Comparison of ENCODE assay signal across 13 cellular contexts in the genomic region with DNA sequence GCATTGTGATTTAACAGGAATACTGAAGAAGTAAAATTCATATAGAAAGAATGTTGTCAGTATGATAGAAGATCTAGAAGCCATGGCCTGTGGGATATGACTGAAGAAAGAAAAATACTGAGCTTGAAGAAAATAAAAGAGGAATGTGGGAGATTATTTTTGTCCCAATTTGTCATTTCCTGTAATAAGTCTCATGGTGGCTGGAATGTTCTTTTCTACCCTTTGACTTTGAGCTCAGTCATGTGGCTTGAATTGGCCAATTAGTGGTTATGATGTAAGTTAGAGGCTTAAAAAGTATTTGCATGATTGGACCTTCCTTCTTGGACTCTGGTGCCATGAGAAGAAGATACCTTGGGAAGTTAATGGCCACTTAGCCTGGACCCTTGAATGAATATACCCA. TPM values are rescaled to one million over a fixed set of nuclear protein-coding genes. Genes with fewer than 3 reads are reported as not detected.
A peak's percentile ranks its signal among the peaks of the same experiment; 100 is the strongest.
DNase-seq lines count a peak whose midpoint lies in the region; ATAC-seq and TF ChIP-seq lines count a peak whose summit lies in the region.
"Had no signal": no experiment of that assay in that cellular context is flagged by ENCODE, and none has a peak within 500 bp of the region (broad histone marks: within the 10 kb centered on the region; RNA-seq: fewer than 3 reads in every experiment).

No MANE protein-coding gene starts in this region.

- H3K79me2 ChIP-seq in GM23248 (ENCODE audit: insufficient read depth) (no peaks in the 10 kb centered on the region), smooth muscle cell (ENCODE audit: low read depth) (no peaks in the 10 kb centered on the region)

- H3K4me3 ChIP-seq in GM23248 (0 out of 2 replicates have a peak overlapping the region, but pooled peaks have one; percentile 4), smooth muscle cell (no peak overlapping the region)
- H3K4me3 ChIP-seq: GM23338, tibial nerve had no signal

- no peaks in the 10 kb centered on the region for H3K9me2 ChIP-seq in GM23248 (ENCODE audit: insufficient read depth)

- H3K9ac ChIP-seq in GM23248 = peak overlapping the region; percentile 15
- H3K9ac ChIP-seq in smooth muscle cell (ENCODE audit: low read depth) = no peak overlapping the region

- H3K27ac ChIP-seq in GM23248 = peak overlapping the region; percentile 84
- peak overlapping the region; percentile 74 for H3K27ac ChIP-seq in smooth muscle cell (ENCODE audit: low read depth)

- H2AFZ ChIP-seq in GM23248 (peak overlapping the region; percentile 25), smooth muscle cell (ENCODE audit: low read depth) (peak overlapping the region; percentile 1)
- H2AFZ ChIP-seq: GM23338 had no signal

- H3K4me1 ChIP-seq in GM23248 (ENCODE audit: insufficient read depth) (peaks cover 39% of the 10 kb centered on the region), smooth muscle cell (ENCODE audit: low read depth) (peaks cover 9% of the 10 kb centered on the region)

- no peaks in the 10 kb centered on the region for H3K9me3 ChIP-seq in GM23248 (ENCODE audit: low read depth)
- H3K9me3 ChIP-seq in smooth muscle cell (replicated peaks; ENCODE audit: low read depth) = no peaks in the 10 kb centered on the region
- H3K9me3 ChIP-seq: tibial nerve had no signal

- no peak for TF ChIP-seq CTCF in smooth muscle cell (IDR thresholded peaks at IDR 0.05; ENCODE audit: borderline replicate concordance, insufficient read depth, poor library complexity, severe bottlenecking)

- H3K27me3 ChIP-seq in GM23248 (replicated peaks; ENCODE audit: insufficient read depth) (no peaks in the 10 kb centered on the region), smooth muscle cell (ENCODE audit: low read depth) (no peaks in the 10 kb centered on the region)
- H3K27me3 ChIP-seq: tibial nerve had no signal

- DNase-seq in GM23248 (peak; percentile 87), amniotic epithelial cell (ENCODE audit: low read depth) (peak; percentile 70), glomerular endothelial cell (ENCODE audit: extremely low read depth, low read depth, low spot score) (peak; percentile 72), smooth muscle cell (lab: John Stamatoyannopoulos, UW; ENCODE audit: unreplicated experiment) (no peak), COLO668 (lab: John Stamatoyannopoulos, UW; ENCODE audit: unreplicated experiment) (no peak)
- DNase-seq in activated CD8-positive, alpha-beta memory T cell treated with anti-CD3 and anti-CD28 coated beads, Interleukin-2, amount 50 U/mL, for 4 hours = no peak
- DNase-seq: glutamatergic neuron, NCI-H526, T-cell had no signal

- in situ Hi-C loops in GM23248 (cut with MboI) = loop anchor here (5.0 kb wide), 1 partner anchor 111 kb away; no protein-coding TSS in a partner anchor

- no peak for ATAC-seq in GM21786 (IDR thresholded peaks at IDR 0.05; ENCODE audit: unreplicated experiment)
- ATAC-seq in HG03442 (IDR thresholded peaks at IDR 0.05; ENCODE audit: unreplicated experiment) = no peak
- ATAC-seq: GM23338, T-cell had no signal

- H3K36me3 ChIP-seq in GM23248 (ENCODE audit: low read depth) (0 out of 2 replicates have a peak, but pooled peaks cover 3% of the 10 kb centered on the region), smooth muscle cell (ENCODE audit: low read depth) (no peaks in the 10 kb centered on the region)

- H3F3A ChIP-seq in GM23248 (ENCODE audit: insufficient read depth) (peaks cover 41% of the 10 kb centered on the region), smooth muscle cell (ENCODE audit: low read depth) (peaks cover 8% of the 10 kb centered on the region)

- H4K20me1 ChIP-seq in GM23248 (ENCODE audit: insufficient read depth) (no peaks in the 10 kb centered on the region), smooth muscle cell (ENCODE audit: low read depth) (no peaks in the 10 kb centered on the region)

- H3K4me2 ChIP-seq in GM23248 (ENCODE audit: unreplicated experiment) (peak overlapping the region; percentile 44), smooth muscle cell (peak overlapping the region; percentile 20)
- H3K4me2 ChIP-seq: GM23338 had no signal

RNA-seq across cellular contexts. Expression of a gene that starts 14.1 kb away (rescaled TPM):
- total RNA-seq in GM23248 (2014; rRNA removed; shearing (Covaris generic)) = 15.8 and 18.6 TPM in 2 replicates
- polyA plus RNA-seq in GM23248 (2016; fragmentation: Nextera tagmentation; extraction: Ambion mirVana) (40.5 and 43.2 TPM in 2 replicates), smooth muscle cell (9.5 and 15.5 TPM in 2 replicates)
- total RNA-seq in glomerular endothelial cell (17.8 and 19.5 TPM in 2 replicates), smooth muscle cell (10.5 and 14.3 TPM in 2 replicates)

Comparison
In these comparisons a context has a peak if more than half of its experiments do, and no peak if none do; other contexts are left out.
1. DNase-seq: peak in GM23248 (single experiment), amniotic epithelial cell (single experiment) and glomerular endothelial cell (single experiment); none in smooth muscle cell (single experiment), COLO668 (single experiment) and activated CD8-positive, alpha-beta memory T cell treated with anti-CD3 and anti-CD28 coated beads, Interleukin-2, amount 50 U/mL, for 4 hours (single experiment).